2 cellular contexts compared by ENCODE assay signal in the genomic region with DNA sequence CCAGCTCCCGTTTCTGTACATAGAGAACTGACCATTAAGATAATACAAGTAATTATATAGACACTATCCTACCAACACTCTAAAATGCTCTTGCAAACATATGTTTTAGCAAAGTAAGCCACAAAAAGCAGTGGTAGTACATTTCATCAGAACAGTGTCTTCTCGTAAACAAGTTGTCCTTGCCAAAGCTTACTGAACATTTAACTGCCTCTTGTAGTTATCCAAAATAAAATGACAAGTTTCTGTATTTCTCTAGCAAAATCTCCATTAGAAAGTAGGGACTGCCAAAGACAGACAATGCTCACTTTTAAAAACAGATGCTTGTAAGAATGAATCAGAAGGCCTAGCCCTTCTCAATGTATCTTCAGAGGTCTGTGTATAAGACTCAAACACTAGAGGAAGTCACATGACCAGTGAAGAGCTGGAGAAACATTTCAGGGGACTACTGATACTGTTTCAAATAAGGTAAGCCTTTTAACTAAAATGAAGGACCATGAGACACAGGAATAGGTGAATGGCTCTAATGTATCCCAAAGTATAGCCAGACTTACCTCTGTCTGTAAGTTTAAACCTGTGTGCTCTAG.
TF ChIP-seq lines count a peak whose summit lies in the region.

No MANE protein-coding gene starts in this region.

TF ChIP-seq in Ishikawa, 13 proteins besides CTCF, POLR2A, EP300 and RAD21:
- TF ChIP-seq, protein P1, sequence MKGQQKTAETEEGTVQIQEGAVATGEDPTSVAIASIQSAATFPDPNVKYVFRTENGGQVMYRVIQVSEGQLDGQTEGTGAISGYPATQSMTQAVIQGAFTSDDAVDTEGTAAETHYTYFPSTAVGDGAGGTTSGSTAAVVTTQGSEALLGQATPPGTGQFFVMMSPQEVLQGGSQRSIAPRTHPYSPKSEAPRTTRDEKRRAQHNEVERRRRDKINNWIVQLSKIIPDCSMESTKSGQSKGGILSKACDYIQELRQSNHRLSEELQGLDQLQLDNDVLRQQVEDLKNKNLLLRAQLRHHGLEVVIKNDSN (IDR thresholded peaks at IDR 0.05), result peak; percentile 16; the same call in 1 of the 2 replicates
- no peak for TF ChIP-seq FOXM1 (IDR thresholded peaks at IDR 0.05; ENCODE audit: borderline replicate concordance, low read depth)
TF ChIP-seq in Ishikawa: peak in this region for 1.

TF ChIP-seq in K562, 482 proteins besides CTCF, POLR2A, EP300 and RAD21:
- TF ChIP-seq, protein P2, sequence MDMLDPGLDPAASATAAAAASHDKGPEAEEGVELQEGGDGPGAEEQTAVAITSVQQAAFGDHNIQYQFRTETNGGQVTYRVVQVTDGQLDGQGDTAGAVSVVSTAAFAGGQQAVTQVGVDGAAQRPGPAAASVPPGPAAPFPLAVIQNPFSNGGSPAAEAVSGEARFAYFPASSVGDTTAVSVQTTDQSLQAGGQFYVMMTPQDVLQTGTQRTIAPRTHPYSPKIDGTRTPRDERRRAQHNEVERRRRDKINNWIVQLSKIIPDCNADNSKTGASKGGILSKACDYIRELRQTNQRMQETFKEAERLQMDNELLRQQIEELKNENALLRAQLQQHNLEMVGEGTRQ (CRISPR knock-in tag; IDR thresholded peaks at IDR 0.05), result peak; percentile 31; the same call in 1 of the 2 replicates
- TF ChIP-seq CBX5 (IDR thresholded peaks at IDR 0.05; ENCODE audit: borderline replicate concordance, low read depth) (no peak), TOE1 (IDR thresholded peaks at IDR 0.05; ENCODE audit: borderline replicate concordance) (peak; percentile 19; the same call in 1 of the 2 replicates), TOE1 (CRISPR knock-in tag; IDR thresholded peaks at IDR 0.05; ENCODE audit: borderline replicate concordance, low read depth) (no peak), RAD51 (IDR thresholded peaks at IDR 0.05; ENCODE audit: borderline replicate concordance, low read depth) (peak; percentile 40; the same call in 1 of the 2 replicates), BDP1 (IDR thresholded peaks at IDR 0.05; ENCODE audit: insufficient read depth, insufficient read length) (no peak), SREBF2 (CRISPR knock-in tag; IDR thresholded peaks at IDR 0.05) (no peak)
- TF ChIP-seq, protein P3, sequence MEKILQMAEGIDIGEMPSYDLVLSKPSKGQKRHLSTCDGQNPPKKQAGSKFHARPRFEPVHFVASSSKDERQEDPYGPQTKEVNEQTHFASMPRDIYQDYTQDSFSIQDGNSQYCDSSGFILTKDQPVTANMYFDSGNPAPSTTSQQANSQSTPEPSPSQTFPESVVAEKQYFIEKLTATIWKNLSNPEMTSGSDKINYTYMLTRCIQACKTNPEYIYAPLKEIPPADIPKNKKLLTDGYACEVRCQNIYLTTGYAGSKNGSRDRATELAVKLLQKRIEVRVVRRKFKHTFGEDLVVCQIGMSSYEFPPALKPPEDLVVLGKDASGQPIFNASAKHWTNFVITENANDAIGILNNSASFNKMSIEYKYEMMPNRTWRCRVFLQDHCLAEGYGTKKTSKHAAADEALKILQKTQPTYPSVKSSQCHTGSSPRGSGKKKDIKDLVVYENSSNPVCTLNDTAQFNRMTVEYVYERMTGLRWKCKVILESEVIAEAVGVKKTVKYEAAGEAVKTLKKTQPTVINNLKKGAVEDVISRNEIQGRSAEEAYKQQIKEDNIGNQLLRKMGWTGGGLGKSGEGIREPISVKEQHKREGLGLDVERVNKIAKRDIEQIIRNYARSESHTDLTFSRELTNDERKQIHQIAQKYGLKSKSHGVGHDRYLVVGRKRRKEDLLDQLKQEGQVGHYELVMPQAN (IDR thresholded peaks at IDR 0.05; ENCODE audit: borderline replicate concordance), result no peak
- TF ChIP-seq, protein P4, sequence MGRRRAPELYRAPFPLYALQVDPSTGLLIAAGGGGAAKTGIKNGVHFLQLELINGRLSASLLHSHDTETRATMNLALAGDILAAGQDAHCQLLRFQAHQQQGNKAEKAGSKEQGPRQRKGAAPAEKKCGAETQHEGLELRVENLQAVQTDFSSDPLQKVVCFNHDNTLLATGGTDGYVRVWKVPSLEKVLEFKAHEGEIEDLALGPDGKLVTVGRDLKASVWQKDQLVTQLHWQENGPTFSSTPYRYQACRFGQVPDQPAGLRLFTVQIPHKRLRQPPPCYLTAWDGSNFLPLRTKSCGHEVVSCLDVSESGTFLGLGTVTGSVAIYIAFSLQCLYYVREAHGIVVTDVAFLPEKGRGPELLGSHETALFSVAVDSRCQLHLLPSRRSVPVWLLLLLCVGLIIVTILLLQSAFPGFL (CRISPR knock-in tag; IDR thresholded peaks at IDR 0.05), result no peak
- TF ChIP-seq, protein P5, sequence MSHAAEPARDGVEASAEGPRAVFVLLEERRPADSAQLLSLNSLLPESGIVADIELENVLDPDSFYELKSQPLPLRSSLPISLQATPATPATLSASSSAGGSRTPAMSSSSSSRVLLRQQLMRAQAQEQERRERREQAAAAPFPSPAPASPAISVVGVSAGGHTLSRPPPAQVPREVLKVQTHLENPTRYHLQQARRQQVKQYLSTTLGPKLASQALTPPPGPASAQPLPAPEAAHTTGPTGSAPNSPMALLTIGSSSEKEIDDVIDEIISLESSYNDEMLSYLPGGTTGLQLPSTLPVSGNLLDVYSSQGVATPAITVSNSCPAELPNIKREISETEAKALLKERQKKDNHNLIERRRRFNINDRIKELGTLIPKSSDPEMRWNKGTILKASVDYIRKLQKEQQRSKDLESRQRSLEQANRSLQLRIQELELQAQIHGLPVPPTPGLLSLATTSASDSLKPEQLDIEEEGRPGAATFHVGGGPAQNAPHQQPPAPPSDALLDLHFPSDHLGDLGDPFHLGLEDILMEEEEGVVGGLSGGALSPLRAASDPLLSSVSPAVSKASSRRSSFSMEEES (CRISPR knock-in tag; IDR thresholded peaks at IDR 0.05), result peak; percentile 93
TF ChIP-seq in K562: peak in this region for 4.
